8 cellular contexts compared by ENCODE assay signal in the genomic region with DNA sequence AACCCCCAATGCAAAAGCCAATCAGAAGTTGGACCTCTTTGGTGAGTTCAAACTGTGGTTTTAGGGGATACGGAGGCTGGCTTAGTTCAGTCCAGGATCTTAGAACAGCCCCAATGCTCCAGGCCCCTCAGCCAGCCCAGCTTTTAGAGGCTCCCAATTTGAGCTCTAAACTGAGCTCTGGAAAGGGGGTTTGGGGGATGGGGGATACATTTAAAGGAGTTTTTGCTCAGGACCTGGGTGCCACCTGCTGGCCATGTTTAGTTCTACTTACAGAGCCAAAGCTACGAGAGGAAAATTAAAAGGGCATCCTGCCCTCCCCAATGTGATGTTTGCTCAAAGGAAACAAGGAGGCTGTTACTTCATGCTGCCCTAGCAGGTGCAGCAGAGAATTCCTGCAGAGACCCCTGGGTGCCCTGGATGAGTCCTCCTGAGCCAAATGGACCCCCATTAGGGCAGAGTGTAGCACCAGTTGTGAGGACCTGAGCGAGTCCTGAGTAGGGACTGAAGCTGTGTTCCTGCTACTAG. TPM values are rescaled to one million over a fixed set of nuclear protein-coding genes. Genes with fewer than 3 reads are reported as not detected.
DNase-seq lines count a peak whose midpoint lies in the region; ATAC-seq, FAIRE-seq and TF ChIP-seq lines count a peak whose summit lies in the region.

No MANE protein-coding gene starts in this region.

- no peaks in the 10 kb centered on the region for H3K27me3 Mint-ChIP-seq in activated CD8-positive, alpha-beta T cell treated with anti-CD3 and anti-CD28 coated beads, Interleukin-2, amount 10 ng/mL, durations not matched to agents 7 days and 5 days (ENCODE audit: low read depth)

- TF ChIP-seq CTCF in BE2C (IDR thresholded peaks at IDR 0.05; ENCODE audit: low read depth, low read length): peak; percentile 83
- peak; percentile 60 to 72 (median 70) for TF ChIP-seq CTCF in testis (IDR thresholded peaks at IDR 0.05)

- H3K4me3 ChIP-seq in BE2C (ENCODE audit: low read depth, low read length): no peak overlapping the region
- no peak overlapping the region for H3K4me3 ChIP-seq in testis

- H3K4me1 ChIP-seq in BE2C (peaks cover 21% of the 10 kb centered on the region), testis (peaks cover 13% of the 10 kb centered on the region)

- 57 to 75% methylated on average over 2 to 3 of the region's 3 CpGs for WGBS in testis, 2 donors

- ATAC-seq in activated CD8-positive, alpha-beta T cell treated with anti-CD3 and anti-CD28 coated beads, Interleukin-2, amount 10 ng/mL, durations not matched to agents 7 days and 5 days: peak; percentile 57
- no peak for ATAC-seq in GM21576 (IDR thresholded peaks at IDR 0.05; ENCODE audit: unreplicated experiment)

- no peaks in the 10 kb centered on the region for H3K36me3 Mint-ChIP-seq in activated CD8-positive, alpha-beta T cell treated with anti-CD3 and anti-CD28 coated beads, Interleukin-2, amount 10 ng/mL, durations not matched to agents 7 days and 5 days (ENCODE audit: low read depth)

- DNase-seq in BE2C: peak; percentile 81
- peak; percentile 51 for DNase-seq in H54 (ENCODE audit: insufficient read length, low spot score)
- peak; percentile 77 for DNase-seq in NCI-H345 treated with DMSO at 0.1 percent for 48 hours (lab: John Stamatoyannopoulos, UW; ENCODE audit: unreplicated experiment)
- peak; percentile 67 for DNase-seq in activated CD8-positive, alpha-beta T cell treated with anti-CD3 and anti-CD28 coated beads, Interleukin-2, amount 10 ng/mL, durations not matched to agents 7 days and 5 days
- peak; percentile 74 to 81 for DNase-seq in erythroblast (lab: John Stamatoyannopoulos, UW)
- DNase-seq in myocyte (ENCODE audit: low read depth): peak; percentile 81
- DNase-seq in testis: peak; percentile 68

- H3K9me3 Mint-ChIP-seq in activated CD8-positive, alpha-beta T cell treated with anti-CD3 and anti-CD28 coated beads, Interleukin-2, amount 10 ng/mL, durations not matched to agents 7 days and 5 days (ENCODE audit: insufficient read depth): no peaks in the 10 kb centered on the region

- TF ChIP-seq POLR2A in H54 (IDR thresholded peaks at IDR 0.05; ENCODE audit: low read depth, low read length) (no peak), erythroblast (IDR thresholded peaks at IDR 0.05; ENCODE audit: low read length) (no peak), testis (IDR thresholded peaks at IDR 0.05) (no peak)

- CTCF ChIA-PET in activated CD8-positive, alpha-beta T cell treated with anti-CD3 and anti-CD28 coated beads, Interleukin-2, amount 10 ng/mL, durations not matched to agents 7 days and 5 days (lab: Charles Lee): interaction anchor here (0.6 to 6.2 kb wide), 27 partner anchors 9 to 302 kb away, joined by 3 to 150 read pairs (median 4); partner anchors contain the start of genes AGBL5 and OST4

- peaks cover 8% of the 10 kb centered on the region for H3K4me1 Mint-ChIP-seq in activated CD8-positive, alpha-beta T cell treated with anti-CD3 and anti-CD28 coated beads, Interleukin-2, amount 10 ng/mL, durations not matched to agents 7 days and 5 days (ENCODE audit: low read depth)

- H3K4me3 Mint-ChIP-seq in activated CD8-positive, alpha-beta T cell treated with anti-CD3 and anti-CD28 coated beads, Interleukin-2, amount 10 ng/mL, durations not matched to agents 7 days and 5 days: no peak overlapping the region

- intact Hi-C loops in testis (cut with DNase I; ENCODE audit: low total_unique reads): no loop called here

- FAIRE-seq in H54 (lab: Jason Lieb, UNC): no peak

- no peak overlapping the region for H3K27ac ChIP-seq in testis

- H3K36me3 ChIP-seq in BE2C (no peaks in the 10 kb centered on the region), testis (ENCODE audit: low read depth, missing control alignments) (no peaks in the 10 kb centered on the region)

- no peak overlapping the region for H3K27ac Mint-ChIP-seq in activated CD8-positive, alpha-beta T cell treated with anti-CD3 and anti-CD28 coated beads, Interleukin-2, amount 10 ng/mL, durations not matched to agents 7 days and 5 days

- H3K27me3 ChIP-seq in BE2C (no peaks in the 10 kb centered on the region), testis (no peaks in the 10 kb centered on the region)

- POLR2A ChIA-PET in activated CD8-positive, alpha-beta T cell treated with anti-CD3 and anti-CD28 coated beads, Interleukin-2, amount 10 ng/mL, durations not matched to agents 7 days and 5 days (lab: Charles Lee): interaction anchor here (0.6 kb wide), 1 partner anchor 204 kb away, joined by 4 read pairs; no protein-coding TSS in a partner anchor

- H3K9me3 ChIP-seq in BE2C: no peaks in the 10 kb centered on the region; the same call in none of the 2 replicates
- no peaks in the 10 kb centered on the region for H3K9me3 ChIP-seq in testis

RNA-seq across cellular contexts. Expression of gene TMEM214, which starts 15.9 kb away (rescaled TPM):
- polyA plus RNA-seq in BE2C (2012; ENCODE audit: insufficient read depth, insufficient read length, low read depth): 78.9 TPM
- total RNA-seq in activated CD8-positive, alpha-beta T cell treated with anti-CD3 and anti-CD28 coated beads, Interleukin-2, amount 10 ng/mL, durations not matched to agents 7 days and 5 days: 10 to 100 TPM; 73.7 to 75.6 TPM
- total RNA-seq in myocyte (78.4 and 103 TPM in 2 replicates), testis (10 to 100 TPM; 64.8 to 73.9 TPM)
- 126 TPM for polyA plus RNA-seq in myocyte (2012)
- polyA plus RNA-seq in testis (ENCODE audit: insufficient read depth, low read depth, low replicate concordance): 81.9 TPM

RNA-seq across cellular contexts. Expression of gene AGBL5, which starts 34.6 kb away (rescaled TPM):
- 40.9 TPM for polyA plus RNA-seq in BE2C (2012; ENCODE audit: insufficient read depth, insufficient read length, low read depth)
- total RNA-seq in activated CD8-positive, alpha-beta T cell treated with anti-CD3 and anti-CD28 coated beads, Interleukin-2, amount 10 ng/mL, durations not matched to agents 7 days and 5 days: 10 to 100 TPM; 13.9 to 14.8 TPM
- total RNA-seq in myocyte: 17.8 and 25.9 TPM in 2 replicates
- polyA plus RNA-seq in myocyte (2012): 41.3 TPM
- total RNA-seq in testis: 100 to 1,000 TPM; 227 to 294 TPM
- polyA plus RNA-seq in testis (ENCODE audit: insufficient read depth, low read depth, low replicate concordance): 784 TPM

RNA-seq across cellular contexts. Expression of gene MAPRE3, which starts 46.4 kb away (rescaled TPM):
- polyA plus RNA-seq in BE2C (2012; ENCODE audit: insufficient read depth, insufficient read length, low read depth): 81.8 TPM
- under 1 TPM; 0.52 to 0.95 TPM for total RNA-seq in activated CD8-positive, alpha-beta T cell treated with anti-CD3 and anti-CD28 coated beads, Interleukin-2, amount 10 ng/mL, durations not matched to agents 7 days and 5 days
- 59.8 and 68.3 TPM in 2 replicates for total RNA-seq in myocyte
- 203 TPM for polyA plus RNA-seq in myocyte (2012)
- 10 to 100 TPM; 31.4 to 49.8 TPM for total RNA-seq in testis
- polyA plus RNA-seq in testis (ENCODE audit: insufficient read depth, low read depth, low replicate concordance): 112 TPM

RNA-seq across cellular contexts. Expression of gene OST4, which starts 54.6 kb away (rescaled TPM):
- 1,823 TPM for polyA plus RNA-seq in BE2C (2012; ENCODE audit: insufficient read depth, insufficient read length, low read depth)
- 100 to 1,000 TPM; 334 to 346 TPM for total RNA-seq in activated CD8-positive, alpha-beta T cell treated with anti-CD3 and anti-CD28 coated beads, Interleukin-2, amount 10 ng/mL, durations not matched to agents 7 days and 5 days
- total RNA-seq in myocyte (278 and 316 TPM in 2 replicates), testis (100 to 1,000 TPM; 220 to 262 TPM)
- 975 TPM for polyA plus RNA-seq in myocyte (2012)
- 297 TPM for polyA plus RNA-seq in testis (ENCODE audit: insufficient read depth, low read depth, low replicate concordance)

Comparison
In these comparisons a context has a peak if more than half of its experiments do, and no peak if none do; other contexts are left out.
1. RNA of gene MAPRE3, which starts 46.4 kb away (total RNA-seq): 59.8 to 68.3 TPM in myocyte and 31.4 to 49.8 TPM in testis; 0.52 to 0.95 TPM in activated CD8-positive, alpha-beta T cell treated with anti-CD3 and anti-CD28 coated beads, Interleukin-2, amount 10 ng/mL, durations not matched to agents 7 days and 5 days; every median in the first group is over 10 times any median in the second.
2. Peak in every context shown above with its lines, with median percentiles within 50 percentile points of each other: DNase-seq.